Comparison of ENCODE assay signal across 8 cellular contexts in genomic region chr19:16659464-16659831, GRCh38. TPM values are rescaled to one million over a fixed set of nuclear protein-coding genes. Genes with fewer than 3 reads are reported as not detected.
DNase-seq lines count a peak whose midpoint lies in the region; ATAC-seq and TF ChIP-seq lines count a peak whose summit lies in the region.

No MANE protein-coding gene starts in this region.

- no peak overlapping the region for H4K91ac ChIP-seq in neuronal stem cell (ENCODE audit: low read depth, low read length, poor library complexity)

- no peak overlapping the region for H2BK12ac ChIP-seq in neuronal stem cell (ENCODE audit: low read length)

- H3K36me3 Mint-ChIP-seq in CD4-positive, alpha-beta T cell (ENCODE audit: low read depth), result peaks cover 51% of the 10 kb centered on the region
- H3K36me3 Mint-ChIP-seq in endothelial cell (ENCODE audit: low read depth, unreplicated experiment), result peaks cover 23% of the 10 kb centered on the region

- no peaks in the 10 kb centered on the region for H3K9me3 ChIP-seq in CD4-positive, alpha-beta T cell (ENCODE audit: control insufficient read depth, low read length)
- H3K9me3 ChIP-seq in Peyer's patch (no peaks in the 10 kb centered on the region), neuronal stem cell (replicated peaks in 1 of 2; ENCODE audit: control insufficient read depth in 2 of 2, insufficient read depth in 1 of 2, low read depth in 1 of 2, low read length in 2 of 2) (peaks cover 0 to 6% of the 10 kb centered on the region in 2 donors)

- H4K8ac ChIP-seq in neuronal stem cell (ENCODE audit: low read depth, low read length), result no peak overlapping the region

- peak overlapping the region; percentile 15 for H2AK5ac ChIP-seq in neuronal stem cell (ENCODE audit: low read depth, low read length)

- H3K27ac Mint-ChIP-seq in CD4-positive, alpha-beta T cell, result peak overlapping the region; percentile 98
- H3K27ac Mint-ChIP-seq in endothelial cell (ENCODE audit: unreplicated experiment), result peak overlapping the region; percentile 99

- no peak for DNase-seq in CD4-positive, alpha-beta T cell
- DNase-seq in Peyer's patch (no peak), endothelial cell (ENCODE audit: low spot score) (no peak), neuronal stem cell (ENCODE audit: low spot score) (peak; percentile 3), NCI-H2227 treated with DMSO at 0.1 percent for 48 hours (lab: John Stamatoyannopoulos, UW) (no peak), COLO668 (lab: John Stamatoyannopoulos, UW; ENCODE audit: unreplicated experiment) (no peak), NCI-H2107 (lab: John Stamatoyannopoulos, UW) (no peak)

- POLR2A ChIA-PET in CD4-positive, alpha-beta T cell (lab: Charles Lee), result interaction anchor here (0.6 to 3.5 kb wide), 9 partner anchors 9 to 607 kb away, joined by 3 to 25 read pairs (median 6); partner anchors contain the start of genes BABAM1, C19orf44, CALR3 and KLF2

- H3K4me3 ChIP-seq in Peyer's patch, result peak overlapping the region; percentile 62 to 99 (median 78)
- peak overlapping the region; percentile 73 to 78 for H3K4me3 ChIP-seq in neuronal stem cell (ENCODE audit: low read length in 2 of 2)

- H3K18ac ChIP-seq in neuronal stem cell (ENCODE audit: low read length), result peak overlapping the region; percentile 5

- peak overlapping the region; percentile 57 for H2BK5ac ChIP-seq in neuronal stem cell (ENCODE audit: low read length)

- peak overlapping the region; percentile 75 for H3K27ac ChIP-seq in CD4-positive, alpha-beta T cell (ENCODE audit: low read depth, low read length)
- peak overlapping the region; percentile 76 to 93 (median 91) for H3K27ac ChIP-seq in Peyer's patch
- H3K27ac ChIP-seq in neuronal stem cell (replicated peaks; ENCODE audit: low read length), result no peak overlapping the region

- H3K36me3 ChIP-seq in Peyer's patch (peaks cover 0 to 43% (median 0%) of the 10 kb centered on the region in 3 donors), neuronal stem cell (replicated peaks in 1 of 2; ENCODE audit: control insufficient read depth in 2 of 2, insufficient read depth in 2 of 2, low read length in 2 of 2) (peaks cover 21 to 47% of the 10 kb centered on the region in 2 donors)

- intact Hi-C loops in CD4-positive, alpha-beta T cell (cut with DNase I, micrococcal nuclease), result loop anchor here in 1 of 2 experiments (1.0 to 2.0 kb wide), 3 partner anchors 31 to 169 kb away; partner anchors contain the start of genes C19orf44, CALR3, MED26 and SIN3B

- no peak overlapping the region for H3K4ac ChIP-seq in neuronal stem cell (ENCODE audit: low read length)

- H2BK15ac ChIP-seq in neuronal stem cell (ENCODE audit: low read length), result no peak overlapping the region

- TF ChIP-seq POLR2A in Peyer's patch (IDR thresholded peaks at IDR 0.05) (no peak), GM18505 (IDR thresholded peaks at IDR 0.05; ENCODE audit: borderline replicate concordance, extremely low read depth, insufficient read depth, insufficient read length) (no peak)

- H3K9ac ChIP-seq in neuronal stem cell (ENCODE audit: low read depth, low read length, poor library complexity), result peak overlapping the region; percentile 88

- H2BK120ac ChIP-seq in neuronal stem cell (ENCODE audit: low read depth, low read length), result no peak overlapping the region

- H3K4me1 Mint-ChIP-seq in CD4-positive, alpha-beta T cell (ENCODE audit: low read depth), result peaks cover 50% of the 10 kb centered on the region
- peaks cover 14% of the 10 kb centered on the region for H3K4me1 Mint-ChIP-seq in endothelial cell (ENCODE audit: unreplicated experiment)

- H3K4me2 ChIP-seq in neuronal stem cell (ENCODE audit: insufficient read depth, low read length, poor library complexity, severe bottlenecking), result peak overlapping the region; percentile 94

- CTCF ChIA-PET in CD4-positive, alpha-beta T cell (lab: Charles Lee), result interaction anchor here (0.6 to 1.9 kb wide), 3 partner anchors 21 to 118 kb away, joined by 3 to 6 read pairs (median 3); no protein-coding TSS in a partner anchor

- peak overlapping the region; percentile 96 for H2AFZ ChIP-seq in neuronal stem cell (ENCODE audit: low read length)

- no peak for TF ChIP-seq CTCF in CD4-positive, alpha-beta T cell (IDR thresholded peaks at IDR 0.05)
- TF ChIP-seq CTCF in Peyer's patch (IDR thresholded peaks at IDR 0.05) (no peak), endothelial cell (IDR thresholded peaks at IDR 0.05; ENCODE audit: unreplicated experiment) (no peak)

- H3K27me3 ChIP-seq in CD4-positive, alpha-beta T cell (ENCODE audit: control insufficient read depth, insufficient read depth, low read length), result no peaks in the 10 kb centered on the region
- H3K27me3 ChIP-seq in Peyer's patch (no peaks in the 10 kb centered on the region), neuronal stem cell (ENCODE audit: control insufficient read depth in 3 of 3, insufficient read depth in 3 of 3, low read depth in 1 of 3, low read length in 3 of 3) (peaks cover 0 to 16% (median 9%) of the 10 kb centered on the region in 3 experiments)

- H3K4me1 ChIP-seq in Peyer's patch (peaks cover 0 to 31% (median 0%) of the 10 kb centered on the region in 4 donors), neuronal stem cell (ENCODE audit: control insufficient read depth in 2 of 2, insufficient read depth in 1 of 2, low read depth in 1 of 2, low read length in 2 of 2) (peaks cover 4 to 11% of the 10 kb centered on the region in 2 donors)

- no peak for ATAC-seq in CD4-positive, alpha-beta T cell (ENCODE audit: poor library complexity)
- no peak for ATAC-seq in GM18505 (IDR thresholded peaks at IDR 0.05; ENCODE audit: unreplicated experiment)

- H3K14ac ChIP-seq in neuronal stem cell (ENCODE audit: low read length), result no peak overlapping the region

- WGBS in neuronal stem cell (ENCODE audit: extremely low coverage in 2 of 2, insufficient read length in 2 of 2, insufficient replicate concordance in 1 of 2), 2 donors, result no CpG with 5 or more reads among the region's 14 CpGs

- H3K9me3 Mint-ChIP-seq in CD4-positive, alpha-beta T cell, result no peaks in the 10 kb centered on the region
- no peaks in the 10 kb centered on the region for H3K9me3 Mint-ChIP-seq in endothelial cell (ENCODE audit: unreplicated experiment)

- H3K23ac ChIP-seq in neuronal stem cell (ENCODE audit: low read depth, low read length, poor library complexity), result no peak overlapping the region

- no peaks in the 10 kb centered on the region for H3K27me3 Mint-ChIP-seq in CD4-positive, alpha-beta T cell
- peaks cover 8% of the 10 kb centered on the region for H3K27me3 Mint-ChIP-seq in endothelial cell (ENCODE audit: unreplicated experiment)

- peak overlapping the region; percentile 100 for H3K4me3 Mint-ChIP-seq in CD4-positive, alpha-beta T cell
- peak overlapping the region; percentile 98 for H3K4me3 Mint-ChIP-seq in endothelial cell (ENCODE audit: unreplicated experiment)

- peaks cover 16% of the 10 kb centered on the region for H3K79me1 ChIP-seq in neuronal stem cell (ENCODE audit: low read depth, low read length)

RNA-seq across cellular contexts. Expression of gene SMIM7, which starts 0.5 kb away (rescaled TPM):
- 10 to 100 TPM; 44.3 to 47.4 TPM for total RNA-seq in CD4-positive, alpha-beta T cell
- 100 to 1,000 TPM in 1 of 4 donors, 10 to 100 TPM in 3; 72.6 to 135 (median 95.9) TPM for total RNA-seq in Peyer's patch
- 53.2 TPM for total RNA-seq in endothelial cell (ENCODE audit: unreplicated experiment)
- 72.1 TPM for polyA plus RNA-seq in neuronal stem cell (2013, experiment 1 of 2)
- polyA plus RNA-seq in neuronal stem cell (2013, experiment 2 of 2), result 73.2 TPM

RNA-seq across cellular contexts. Expression of gene TMEM38A, which starts 1.5 kb away (rescaled TPM):
- total RNA-seq in CD4-positive, alpha-beta T cell, result under 1 TPM in 1 of 2 experiments, not detected in 1; 0.59 TPM
- total RNA-seq in Peyer's patch (1 to 10 TPM; 2.3 to 4.4 (median 2.9) TPM), endothelial cell (ENCODE audit: unreplicated experiment) (0.36 TPM)
- 1.0 TPM for polyA plus RNA-seq in neuronal stem cell (2013, experiment 1 of 2)
- 1.1 TPM for polyA plus RNA-seq in neuronal stem cell (2013, experiment 2 of 2)

RNA-seq across cellular contexts. Expression of gene MED26, which starts 31.4 kb away (rescaled TPM):
- total RNA-seq in CD4-positive, alpha-beta T cell, result 10 to 100 TPM; 50.4 to 52.4 TPM
- total RNA-seq in Peyer's patch, result 10 to 100 TPM in 1 of 4 donors, 1 to 10 TPM in 3; 5.4 to 13.9 (median 8.9) TPM
- total RNA-seq in endothelial cell (ENCODE audit: unreplicated experiment), result 13.3 TPM
- polyA plus RNA-seq in neuronal stem cell (2013, experiment 1 of 2), result 4.4 TPM
- polyA plus RNA-seq in neuronal stem cell (2013, experiment 2 of 2), result 4.7 TPM
